ENCODE assay signal across 17 cellular contexts in the genomic region with DNA sequence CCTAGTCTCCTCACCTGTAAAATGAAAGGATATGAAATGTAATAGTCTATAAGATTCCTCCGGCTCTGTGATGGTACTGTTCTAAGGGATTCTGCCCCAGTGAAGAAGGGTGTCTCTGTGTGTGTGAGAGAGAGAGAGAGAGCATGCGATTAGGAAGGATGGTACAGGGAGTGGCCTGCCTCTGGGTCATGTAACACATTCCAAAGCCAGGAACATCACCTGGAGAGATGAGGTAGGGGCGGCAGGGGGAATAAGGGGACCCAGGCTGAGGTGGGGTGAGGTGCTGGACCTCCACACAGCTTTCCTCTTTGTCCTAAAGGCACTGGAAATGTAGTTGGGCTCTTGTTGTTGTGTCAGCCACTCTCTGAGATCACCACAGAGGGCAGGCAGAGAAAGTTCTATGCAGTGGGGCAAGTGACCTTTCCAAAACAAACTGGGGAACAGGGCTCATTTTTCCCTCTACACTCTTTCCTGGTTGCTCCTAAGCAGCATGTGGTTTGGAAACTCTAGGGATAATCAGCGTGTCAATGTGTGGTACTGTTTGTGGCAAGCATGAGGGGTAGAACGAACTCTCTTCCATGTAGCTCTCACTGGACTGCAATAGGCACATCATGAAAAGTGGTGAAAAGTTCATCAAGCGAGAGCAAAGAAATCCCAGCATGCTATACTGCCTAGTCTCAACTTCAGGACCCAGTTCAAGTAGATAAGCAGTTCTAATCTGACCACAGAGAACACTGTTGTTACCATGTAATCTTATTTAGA.
"Had no signal": no experiment of that assay in that cellular context is flagged by ENCODE, and none has a peak within 500 bp of the region (broad histone marks: within the 10 kb centered on the region; RNA-seq: fewer than 3 reads in every experiment).

No MANE protein-coding gene starts in this region.

- H3K27me3 ChIP-seq: cardiac muscle cell, dorsolateral prefrontal cortex, hepatocyte, left lung, right lobe of liver, thyroid gland had no signal

- H3K4me1 ChIP-seq: prostate gland, right lobe of liver, thyroid gland had no signal

- H3K36me3 Mint-ChIP-seq: activated naive CD8-positive, alpha-beta T cell treated with anti-CD3 and anti-CD28 coated beads, Interleukin-2, amount 10 ng/mL, durations not matched to agents 7 days and 5 days had no signal

- H3K4me3 Mint-ChIP-seq: activated B cell treated with CpG ODN at 0.5 μM for 24 hours; activated CD4-positive, alpha-beta T cell treated with anti-CD3 and anti-CD28 coated beads, Interleukin-2, amount 10 ng/mL, durations not matched to agents 7 days and 5 days; activated naive CD8-positive, alpha-beta T cell treated with anti-CD3 and anti-CD28 coated beads, Interleukin-2, amount 10 ng/mL, durations not matched to agents 7 days and 5 days; memory B cell had no signal

- H3K27me3 Mint-ChIP-seq: activated B cell treated with CpG ODN at 0.5 μM for 24 hours; activated CD4-positive, alpha-beta T cell treated with anti-CD3 and anti-CD28 coated beads, Interleukin-2, amount 10 ng/mL, durations not matched to agents 7 days and 5 days; activated naive CD8-positive, alpha-beta T cell treated with anti-CD3 and anti-CD28 coated beads, Interleukin-2, amount 10 ng/mL, durations not matched to agents 7 days and 5 days; memory B cell had no signal

- ATAC-seq: right lobe of liver had no signal

- H3K36me3 ChIP-seq: cardiac muscle cell, left lung, prostate gland, right lobe of liver, thyroid gland had no signal

- H3K4me3 ChIP-seq: cardiac muscle cell, dorsolateral prefrontal cortex, hepatocyte, left lung, prostate gland, right lobe of liver, thyroid gland had no signal

- H3K27ac ChIP-seq: cardiac muscle cell, hepatocyte, left lung, prostate gland, right lobe of liver, thyroid gland had no signal

- DNase-seq: activated B cell treated with CpG ODN at 0.5 μM for 24 hours; activated CD4-positive, alpha-beta T cell treated with anti-CD3 and anti-CD28 coated beads, Interleukin-2, amount 10 ng/mL, durations not matched to agents 7 days and 5 days; activated naive CD4-positive, alpha-beta T cell; activated naive CD8-positive, alpha-beta T cell treated with anti-CD3 and anti-CD28 coated beads, Interleukin-2, amount 10 ng/mL, durations not matched to agents 7 days and 5 days; activated T-cell treated with anti-CD3 and anti-CD28 coated beads for 4 hours; anterior cingulate cortex; dorsolateral prefrontal cortex; erythroblast; islet precursor cell; right lobe of liver; SIG-M5; thyroid gland had no signal

- H3K27ac Mint-ChIP-seq: activated B cell treated with CpG ODN at 0.5 μM for 24 hours; activated CD4-positive, alpha-beta T cell treated with anti-CD3 and anti-CD28 coated beads, Interleukin-2, amount 10 ng/mL, durations not matched to agents 7 days and 5 days; activated naive CD8-positive, alpha-beta T cell treated with anti-CD3 and anti-CD28 coated beads, Interleukin-2, amount 10 ng/mL, durations not matched to agents 7 days and 5 days; memory B cell had no signal

- H3K9me3 ChIP-seq: left lung, prostate gland, right lobe of liver, thyroid gland had no signal

- H3K9me3 Mint-ChIP-seq: activated CD4-positive, alpha-beta T cell treated with anti-CD3 and anti-CD28 coated beads, Interleukin-2, amount 10 ng/mL, durations not matched to agents 7 days and 5 days; activated naive CD8-positive, alpha-beta T cell treated with anti-CD3 and anti-CD28 coated beads, Interleukin-2, amount 10 ng/mL, durations not matched to agents 7 days and 5 days had no signal

- H3K4me1 Mint-ChIP-seq: activated B cell treated with CpG ODN at 0.5 μM for 24 hours; activated CD4-positive, alpha-beta T cell treated with anti-CD3 and anti-CD28 coated beads, Interleukin-2, amount 10 ng/mL, durations not matched to agents 7 days and 5 days; activated naive CD8-positive, alpha-beta T cell treated with anti-CD3 and anti-CD28 coated beads, Interleukin-2, amount 10 ng/mL, durations not matched to agents 7 days and 5 days; memory B cell had no signal
